Comparison of ENCODE assay signal across 8 cellular contexts in genomic region chr6:16783952-16784351, GRCh38.
"Had no signal": no experiment of that assay in that cellular context is flagged by ENCODE, and none has a peak within 500 bp of the region (broad histone marks: within the 10 kb centered on the region; RNA-seq: fewer than 3 reads in every experiment).

No MANE protein-coding gene starts in this region.

- DNase-seq: GDM1, GF-D8 had no signal

- H3K4me3 ChIP-seq: GM12878 had no signal

- ATAC-seq: GM12878 had no signal

- FAIRE-seq: G401.6, GM12878, GM12891, GM12892, GM18507, GM19239 had no signal
